24 cellular contexts compared by ENCODE assay signal in the genomic region with DNA sequence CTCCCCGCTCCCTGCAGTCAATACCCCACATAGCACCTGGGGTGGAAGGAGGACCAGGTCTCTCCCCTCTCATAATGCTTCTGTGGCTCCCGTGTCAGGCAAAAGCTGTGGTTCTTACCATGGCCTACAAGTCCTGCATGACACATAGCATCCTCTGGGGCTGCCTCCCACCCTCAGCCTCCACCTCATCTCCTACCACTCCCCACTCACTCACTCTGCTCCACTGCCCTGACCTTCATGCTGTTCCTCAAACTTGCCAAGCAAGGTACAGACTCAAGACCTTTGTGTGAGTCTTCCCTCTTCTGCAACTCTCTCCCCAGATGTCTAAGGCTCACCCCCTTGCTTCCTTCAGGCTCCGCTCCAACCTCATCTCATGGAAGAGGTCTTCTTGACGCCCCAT. TPM values are rescaled to one million over a fixed set of nuclear protein-coding genes. Genes with fewer than 3 reads are reported as not detected.
DNase-seq lines count a peak whose midpoint lies in the region; ATAC-seq and TF ChIP-seq lines count a peak whose summit lies in the region.
"Had no signal": no experiment of that assay in that cellular context is flagged by ENCODE, and none has a peak within 500 bp of the region (broad histone marks: within the 10 kb centered on the region; RNA-seq: fewer than 3 reads in every experiment).

No MANE protein-coding gene starts in this region.

- no peak overlapping the region for H3K27ac Mint-ChIP-seq in stimulated activated effector memory CD8-positive, alpha-beta T cell treated with anti-CD3 and anti-CD28 coated beads, Interleukin-12 subunit alpha, Interleukin-12 subunit beta, amount 100 ng/mL, for 72 hours
- H3K27ac Mint-ChIP-seq: CD4-positive, alpha-beta memory T cell; CD4-positive, CD25-positive, alpha-beta regulatory T cell had no signal

- in situ Hi-C loops in IMR-90 (cut with MboI; ENCODE audit: low sequenced_read_pairs) = no loop called here

- no peak for TF ChIP-seq POLR2A in IMR-90 (IDR thresholded peaks at IDR 0.05; ENCODE audit: low read depth, low read length)
- TF ChIP-seq POLR2A in breast epithelium (IDR thresholded peaks at IDR 0.05) = no peak

- TF ChIP-seq CTCF in IMR-90 (conservative IDR thresholded peaks at IDR 0.05; ENCODE audit: low read depth, low read length) (no peak), coronary artery (IDR thresholded peaks at IDR 0.05) (no peak), breast epithelium (IDR thresholded peaks at IDR 0.05) (no peak)

- H4K5ac ChIP-seq in IMR-90 (ENCODE audit: low read depth, low read length) = no peak overlapping the region

- H3K36me3 ChIP-seq in IMR-90 (ENCODE audit: control insufficient read depth, insufficient read depth, low read length) = no peaks in the 10 kb centered on the region
- H3K36me3 ChIP-seq in breast epithelium = no peaks in the 10 kb centered on the region
- H3K36me3 ChIP-seq: BE2C, BLaER1 had no signal

- no peak for TF ChIP-seq RAD21 in IMR-90 (IDR thresholded peaks at IDR 0.05; ENCODE audit: low read length)

- dilution Hi-C loops in IMR-90 (cut with HindIII; ENCODE audit: low sequenced_read_pairs, unreplicated experiment) = no loop called here

- no peaks in the 10 kb centered on the region for H4K20me1 ChIP-seq in IMR-90 (ENCODE audit: insufficient read depth, low read length)
- H4K20me1 ChIP-seq: BLaER1 had no signal

- H3K14ac ChIP-seq in IMR-90 (replicated peaks; ENCODE audit: low read depth, low read length) = no peak overlapping the region

- H3K4me2 ChIP-seq in IMR-90 (ENCODE audit: low read depth, low read length) = no peak overlapping the region
- H3K4me2 ChIP-seq: BLaER1 had no signal

- H3K27me3 ChIP-seq in IMR-90 (ENCODE audit: control insufficient read depth, insufficient read depth, low read length) (peaks cover 46% of the 10 kb centered on the region), breast epithelium (no peaks in the 10 kb centered on the region)
- H3K27me3 ChIP-seq: BLaER1 had no signal

- ATAC-seq in IMR-90 (ENCODE audit: low read depth) (no peak), left cardiac atrium (no peak)
- ATAC-seq in stimulated activated effector memory CD8-positive, alpha-beta T cell treated with anti-CD3 and anti-CD28 coated beads, Interleukin-12 subunit alpha, Interleukin-12 subunit beta, amount 100 ng/mL, for 72 hours = peak; percentile 36
- ATAC-seq: GM12878 had no signal

- CTCF ChIA-PET in IMR-90 (lab: Yijun Ruan, JAX) = no interaction called here

- no peak overlapping the region for H2AK5ac ChIP-seq in IMR-90 (ENCODE audit: low read depth, low read length)

- no peak overlapping the region for H2BK120ac ChIP-seq in IMR-90 (ENCODE audit: low read depth, low read length)

- no peaks in the 10 kb centered on the region for H3K79me1 ChIP-seq in IMR-90 (ENCODE audit: low read depth in 1 of 2, low read length in 2 of 2)

- H2BK15ac ChIP-seq in IMR-90 (ENCODE audit: low read depth, low read length) = no peak overlapping the region

- H2AK9ac ChIP-seq in IMR-90 (replicated peaks; ENCODE audit: low read depth, low read length, poor library complexity) = no peak overlapping the region

- H3K4me1 ChIP-seq in IMR-90 (ENCODE audit: control insufficient read depth, insufficient read depth, low read length) (no peaks in the 10 kb centered on the region), breast epithelium (no peaks in the 10 kb centered on the region)
- H3K4me1 ChIP-seq: BE2C, BLaER1 had no signal

- H2AFZ ChIP-seq in IMR-90 (replicated peaks; ENCODE audit: low read length, poor library complexity) = peak overlapping the region; percentile 19

- no peak overlapping the region for H4K8ac ChIP-seq in IMR-90 (ENCODE audit: low read depth in 2 of 2, low read length in 2 of 2)

- DNase-seq in IMR-90 (no peak), coronary artery (ENCODE audit: low spot score) (peak; percentile 52), breast epithelium (ENCODE audit: low spot score in 2 of 2) (no peak), left cardiac atrium (no peak), dedifferentiated amniotic fluid mesenchymal stem cell (ENCODE audit: extremely low spot score) (no peak)
- DNase-seq in stimulated activated effector memory CD8-positive, alpha-beta T cell treated with anti-CD3 and anti-CD28 coated beads, Interleukin-12 subunit alpha, Interleukin-12 subunit beta, amount 100 ng/mL, for 72 hours (ENCODE audit: low spot score in 2 of 2) = no peak
- DNase-seq: 8988T; ACHN; BE2C; C1 segment of cervical spinal cord; CD4-positive, alpha-beta memory T cell; CD4-positive, CD25-positive, alpha-beta regulatory T cell; CD8-positive, alpha-beta memory T cell; COR-L47; DMS 273 treated with DMSO at 0.1 percent for 48 hours; DMS153; DMS53; DMS79; DND-41; EL; GDM1 had no signal

- H3K4ac ChIP-seq in IMR-90 (ENCODE audit: low read depth, low read length) = no peak overlapping the region

- H3K18ac ChIP-seq in IMR-90 (ENCODE audit: low read depth, low read length) = no peak overlapping the region

- H2BK5ac ChIP-seq in IMR-90 (ENCODE audit: low read depth, low read length, poor library complexity, severe bottlenecking) = no peak overlapping the region

- POLR2A ChIA-PET in IMR-90 (lab: Charles Lee; ENCODE audit: unreplicated experiment) = no interaction called here

- H3K4me1 Mint-ChIP-seq in stimulated activated effector memory CD8-positive, alpha-beta T cell treated with anti-CD3 and anti-CD28 coated beads, Interleukin-12 subunit alpha, Interleukin-12 subunit beta, amount 100 ng/mL, for 72 hours = no peaks in the 10 kb centered on the region
- H3K4me1 Mint-ChIP-seq: CD14-positive monocyte; CD4-positive, alpha-beta memory T cell; CD4-positive, CD25-positive, alpha-beta regulatory T cell; CD8-positive, alpha-beta memory T cell had no signal

- H3K9ac ChIP-seq in IMR-90 (ENCODE audit: low read depth, low read length) = no peak overlapping the region
- H3K9ac ChIP-seq: BLaER1 had no signal

- no peaks in the 10 kb centered on the region for H3K9me1 ChIP-seq in IMR-90 (ENCODE audit: insufficient read depth, low read length)

- intact Hi-C loops in IMR-90 (cut with micrococcal nuclease) = no loop called here
- intact Hi-C loops in breast epithelium (cut with DNase I; ENCODE audit: low total_unique reads) = no loop called here
- intact Hi-C loops in left cardiac atrium (cut with DNase I) = loop anchor here in 1 of 2 donors (10.0 kb wide), 2 partner anchors 91 to 161 kb away; no protein-coding TSS in a partner anchor

- no peak overlapping the region for H3K23ac ChIP-seq in IMR-90 (ENCODE audit: low read depth, low read length)

- no peak overlapping the region for H2BK20ac ChIP-seq in IMR-90 (ENCODE audit: low read depth, low read length)

- no peak overlapping the region for H4K91ac ChIP-seq in IMR-90 (ENCODE audit: insufficient read depth, low read depth, low read length)

- H3K27ac ChIP-seq in IMR-90 (ENCODE audit: insufficient read depth, low read length) (no peak overlapping the region), coronary artery (no peak overlapping the region), breast epithelium (no peak overlapping the region)
- H3K27ac ChIP-seq: BLaER1 had no signal

- H3K4me3 Mint-ChIP-seq in stimulated activated effector memory CD8-positive, alpha-beta T cell treated with anti-CD3 and anti-CD28 coated beads, Interleukin-12 subunit alpha, Interleukin-12 subunit beta, amount 100 ng/mL, for 72 hours = no peak overlapping the region
- H3K4me3 Mint-ChIP-seq: CD14-positive monocyte; CD4-positive, alpha-beta memory T cell; CD4-positive, CD25-positive, alpha-beta regulatory T cell; CD8-positive, alpha-beta memory T cell had no signal

- 75% methylated on average over 3 of the region's 4 CpGs; no CpG with 5 or more reads in 1 of the 2 experiments for WGBS in IMR-90 (ENCODE audit: extremely low coverage in 2 of 2, insufficient read length in 1 of 2), 2 experiments

- H3K4me3 ChIP-seq in IMR-90 (ENCODE audit: insufficient read depth, low read depth, low read length) (no peak overlapping the region), coronary artery (no peak overlapping the region), breast epithelium (no peak overlapping the region)
- H3K4me3 ChIP-seq: BLaER1, GM12878 had no signal

- no TSS peak for BruUV-seq in IMR-90 (replicated peaks; lab: Mats Ljungman, UMichigan)

- H3K9me3 Mint-ChIP-seq in stimulated activated effector memory CD8-positive, alpha-beta T cell treated with anti-CD3 and anti-CD28 coated beads, Interleukin-12 subunit alpha, Interleukin-12 subunit beta, amount 100 ng/mL, for 72 hours = peaks cover 2% of the 10 kb centered on the region

- H3K56ac ChIP-seq in IMR-90 (ENCODE audit: extremely low read depth, insufficient read depth, low read length) = no peak overlapping the region

- H3K36me3 Mint-ChIP-seq in stimulated activated effector memory CD8-positive, alpha-beta T cell treated with anti-CD3 and anti-CD28 coated beads, Interleukin-12 subunit alpha, Interleukin-12 subunit beta, amount 100 ng/mL, for 72 hours = no peaks in the 10 kb centered on the region
- H3K36me3 Mint-ChIP-seq: CD14-positive monocyte; CD4-positive, alpha-beta memory T cell; CD4-positive, CD25-positive, alpha-beta regulatory T cell had no signal

- no peaks in the 10 kb centered on the region for H3K9me3 ChIP-seq in IMR-90 (ENCODE audit: control insufficient read depth, insufficient read depth, low read length)
- H3K9me3 ChIP-seq in breast epithelium = no peaks in the 10 kb centered on the region
- H3K9me3 ChIP-seq: BE2C had no signal

TF ChIP-seq in IMR-90, 13 proteins besides CTCF, POLR2A, EP300 and RAD21:
- no peak for TF ChIP-seq RFX5 (IDR thresholded peaks at IDR 0.05; ENCODE audit: low read depth, low read length)
- TF ChIP-seq NFE2L2 (IDR thresholded peaks at IDR 0.05; ENCODE audit: low read depth, low read length) = no peak
- TF ChIP-seq BHLHE40 (IDR thresholded peaks at IDR 0.05; ENCODE audit: low read depth, low read length) = no peak
- TF ChIP-seq CHD1 (IDR thresholded peaks at IDR 0.05; ENCODE audit: low read depth, low read length) = no peak
- TF ChIP-seq SMC3 (IDR thresholded peaks at IDR 0.05; ENCODE audit: low read depth, low read length) = no peak

RNA-seq across cellular contexts. Expression of gene VANGL1, which starts 28.0 kb away (rescaled TPM):
- 6.1 and 7.5 TPM in 2 replicates for total RNA-seq in IMR-90 (2012; rRNA removed)
- polyA plus RNA-seq in IMR-90 (2012; rRNA removed) = 6.7 and 7.5 TPM in 2 replicates
- polyA plus RNA-seq in IMR-90 (2012; cell fraction: cytosol; rRNA removed) = 3.2 and 4.9 TPM in 2 replicates
- 2.0 and 2.8 TPM in 2 replicates for polyA plus RNA-seq in IMR-90 (2012; cell fraction: nucleus; rRNA removed; ENCODE audit: low replicate concordance)
- 1 to 10 TPM; 6.6 to 7.5 (median 7.5) TPM for total RNA-seq in breast epithelium
- total RNA-seq in left cardiac atrium = 1 to 10 TPM; 5.2 to 7.5 TPM
